Comparison of ENCODE assay signal across 15 cellular contexts in genomic region chr2:112006076-112006410, GRCh38. TPM values are rescaled to one million over a fixed set of nuclear protein-coding genes. Genes with fewer than 3 reads are reported as not detected.
DNase-seq lines count a peak whose midpoint lies in the region; ATAC-seq and TF ChIP-seq lines count a peak whose summit lies in the region.
"Had no signal": no experiment of that assay in that cellular context is flagged by ENCODE, and none has a peak within 500 bp of the region (broad histone marks: within the 10 kb centered on the region; RNA-seq: fewer than 3 reads in every experiment).

No MANE protein-coding gene starts in this region.

- no peak overlapping the region for H3K9ac ChIP-seq in endodermal cell (ENCODE audit: extremely low read depth, low read length, poor library complexity, severe bottlenecking)

- H3K9me3 ChIP-seq in breast epithelium, result no peaks in the 10 kb centered on the region
- no peaks in the 10 kb centered on the region for H3K9me3 ChIP-seq in RWPE2 (ENCODE audit: severe bottlenecking)
- no peaks in the 10 kb centered on the region for H3K9me3 ChIP-seq in endodermal cell (ENCODE audit: control insufficient read depth, low read length)
- H3K9me3 ChIP-seq: body of pancreas, gastrocnemius medialis, Peyer's patch had no signal

- no peaks in the 10 kb centered on the region for H3K36me3 ChIP-seq in breast epithelium
- H3K36me3 ChIP-seq in RWPE2 (ENCODE audit: low read depth), result no peaks in the 10 kb centered on the region
- H3K36me3 ChIP-seq in endodermal cell (ENCODE audit: control insufficient read depth, insufficient read depth, low read length), result peaks cover 88% of the 10 kb centered on the region
- H3K36me3 ChIP-seq: gastrocnemius medialis had no signal

- TF ChIP-seq POLR2A in breast epithelium (IDR thresholded peaks at IDR 0.05), result no peak

- H3K4me3 Mint-ChIP-seq in MCF 10A (ENCODE audit: unreplicated experiment) (no peak overlapping the region), endodermal cell (no peak overlapping the region)

- no peak for TF ChIP-seq CTCF in MCF 10A (IDR thresholded peaks at IDR 0.05; ENCODE audit: unreplicated experiment)
- TF ChIP-seq CTCF in breast epithelium (IDR thresholded peaks at IDR 0.05), result no peak
- no peak for TF ChIP-seq CTCF in RWPE2 (IDR thresholded peaks at IDR 0.05; ENCODE audit: poor library complexity, severe bottlenecking)
- no peak for TF ChIP-seq CTCF in endodermal cell (conservative IDR thresholded peaks at IDR 0.05)

- no peak overlapping the region for H3K4me3 ChIP-seq in breast epithelium
- no peak overlapping the region for H3K4me3 ChIP-seq in RWPE2 (ENCODE audit: severe bottlenecking)
- H3K4me3 ChIP-seq in endodermal cell (ENCODE audit: low read length), result no peak overlapping the region
- H3K4me3 ChIP-seq: body of pancreas, gastrocnemius medialis, Peyer's patch had no signal

- no TSS peak for BruUV-seq in MCF 10A (replicated peaks; lab: Mats Ljungman, UMichigan)

- H3K27ac Mint-ChIP-seq in MCF 10A (ENCODE audit: low read depth, unreplicated experiment) (no peak overlapping the region), endodermal cell (no peak overlapping the region)

- H3K27me3 Mint-ChIP-seq in MCF 10A (ENCODE audit: insufficient read depth, unreplicated experiment) (peaks cover 22% of the 10 kb centered on the region), endodermal cell (ENCODE audit: insufficient read depth) (no peaks in the 10 kb centered on the region)

- peaks cover 11% of the 10 kb centered on the region for H3K4me1 Mint-ChIP-seq in MCF 10A (ENCODE audit: insufficient read depth, unreplicated experiment)
- no peaks in the 10 kb centered on the region for H3K4me1 Mint-ChIP-seq in endodermal cell

- POLR2A ChIA-PET in MCF 10A (lab: Yijun Ruan, JAX), result interaction anchor here (0.7 to 1.4 kb wide), 4 partner anchors 10 to 122 kb away, joined by 3 to 6 read pairs (median 4); partner anchors contain the start of gene ANAPC1

- ATAC-seq in RWPE2 (ENCODE audit: low read depth), result peak; percentile 75
- ATAC-seq in GM18517 (IDR thresholded peaks at IDR 0.05; ENCODE audit: unreplicated experiment), result no peak
- ATAC-seq: body of pancreas had no signal

- intact Hi-C loops in MCF 10A (cut with micrococcal nuclease) (no loop called here), breast epithelium (cut with DNase I; ENCODE audit: low total_unique reads) (no loop called here)

- DNase-seq in MCF 10A (ENCODE audit: unreplicated experiment), result peak; percentile 56
- DNase-seq in breast epithelium (ENCODE audit: low spot score in 2 of 2), result no peak
- no peak for DNase-seq in RWPE2 (ENCODE audit: low spot score)
- peak; percentile 15 for DNase-seq in fibroblast of peridontal ligament (ENCODE audit: extremely low read depth)
- peak; percentile 52 for DNase-seq in stromal cell of bone marrow (ENCODE audit: low read depth)
- no peak for DNase-seq in DMS 273 (lab: John Stamatoyannopoulos, UW; ENCODE audit: unreplicated experiment)
- DNase-seq in endodermal cell, result no peak
- DNase-seq: DMS79; gastrocnemius medialis; NCI-H1930; Peyer's patch; stimulated activated CD4-positive, alpha-beta T cell treated with anti-CD3 and anti-CD28 coated beads, Interleukin-4, amount 100 ng/mL, for 4 hours had no signal

- H3K4me1 ChIP-seq in breast epithelium (no peaks in the 10 kb centered on the region), RWPE2 (ENCODE audit: insufficient read depth, poor library complexity, severe bottlenecking) (peaks cover 15% of the 10 kb centered on the region), endodermal cell (ENCODE audit: control insufficient read depth, insufficient read depth, low read length) (no peaks in the 10 kb centered on the region)
- H3K4me1 ChIP-seq: body of pancreas, gastrocnemius medialis had no signal

- H3K36me3 Mint-ChIP-seq in MCF 10A (ENCODE audit: insufficient read depth, unreplicated experiment) (no peaks in the 10 kb centered on the region), endodermal cell (ENCODE audit: low read depth) (peaks cover 61% of the 10 kb centered on the region)

- H3K27me3 ChIP-seq in breast epithelium, result no peaks in the 10 kb centered on the region
- no peaks in the 10 kb centered on the region for H3K27me3 ChIP-seq in RWPE2 (ENCODE audit: insufficient read depth, poor library complexity, severe bottlenecking)
- no peaks in the 10 kb centered on the region for H3K27me3 ChIP-seq in endodermal cell (ENCODE audit: control insufficient read depth, insufficient read depth, low read length, poor library complexity, severe bottlenecking)
- H3K27me3 ChIP-seq: body of pancreas, gastrocnemius medialis, Peyer's patch had no signal

- 92% methylated on average over 3 of the region's 4 CpGs; no CpG with 5 or more reads in 1 of the 2 experiments for WGBS in endodermal cell (ENCODE audit: insufficient coverage in 1 of 2, insufficient read length in 1 of 2), 2 experiments

- H3K9me3 Mint-ChIP-seq in MCF 10A (ENCODE audit: unreplicated experiment), result no peaks in the 10 kb centered on the region
- no peaks in the 10 kb centered on the region for H3K9me3 Mint-ChIP-seq in endodermal cell

- CTCF ChIA-PET in MCF 10A (lab: Yijun Ruan, JAX), result interaction anchor here (1.1 to 1.4 kb wide), 2 partner anchors 12 to 118 kb away, joined by 3 read pairs; no protein-coding TSS in a partner anchor

- H3K27ac ChIP-seq in breast epithelium (peak overlapping the region in 1 of 2 donors; percentile 39), RWPE2 (ENCODE audit: poor library complexity, severe bottlenecking) (no peak overlapping the region), endodermal cell (ENCODE audit: low read depth, low read length) (no peak overlapping the region)
- H3K27ac ChIP-seq: 22Rv1, gastrocnemius medialis, Peyer's patch had no signal

RNA-seq across cellular contexts. Expression of gene TMEM87B, which starts 49.0 kb away (rescaled TPM):
- total RNA-seq in MCF 10A (2022) (29.1 and 39.2 TPM in 2 replicates), breast epithelium (10 to 100 TPM; 16.2 to 52.0 (median 38.3) TPM), endodermal cell (10 to 100 TPM; 20.2 to 22.3 TPM)
- polyA plus RNA-seq in endodermal cell (2013, experiment 1 of 2), result 12.8 TPM
- polyA plus RNA-seq in endodermal cell (2013, experiment 2 of 2), result 14.4 TPM

Comparison
In these comparisons a context has a peak if more than half of its experiments do, and no peak if none do; other contexts are left out.
1. DNase-seq: peak in MCF 10A (single experiment), fibroblast of peridontal ligament (single experiment) and stromal cell of bone marrow (single experiment); none in breast epithelium (0 of 2), RWPE2 (single experiment), DMS 273 (single experiment) and endodermal cell (single experiment).